Comparison of ENCODE assay signal across 8 cellular contexts in genomic region chr16:2047330-2048115, GRCh38. TPM values are rescaled to one million over a fixed set of nuclear protein-coding genes. Genes with fewer than 3 reads are reported as not detected.
A peak's percentile ranks its signal among the peaks of the same experiment; 100 is the strongest.
DNase-seq lines count a peak whose midpoint lies in the region; ATAC-seq, FAIRE-seq and TF ChIP-seq lines count a peak whose summit lies in the region.

TSS of gene NTHL1 (minus strand) at chr16:2047834. CDS start at chr16:2047823, 11 bp downstream.
TSS of gene TSC2 (plus strand) at chr16:2047985. CDS start at chr16:2048616, 631 bp downstream.

- H3K9me3 ChIP-seq in neuron (ENCODE audit: low read length) (no peaks in the 10 kb centered on the region), subcutaneous abdominal adipose tissue (ENCODE audit: control insufficient read depth in 5 of 5, low read length in 5 of 5) (no peaks in the 10 kb centered on the region)

- peak; percentile 62 for TF ChIP-seq CTCF in foreskin keratinocyte (conservative IDR thresholded peaks at IDR 0.05)

- DNase-seq in H7 (peak; percentile 99), M059J (ENCODE audit: low read depth) (peak; percentile 94), SIG-M5 (lab: John Stamatoyannopoulos, UW) (peak; percentile 67), activated gamma-delta T cell treated with Interleukin-2 at 50 U/mL for 16 hours (peak; percentile 93), foreskin keratinocyte (peak; percentile 73 to 84)

- H2AFZ ChIP-seq in neuron (ENCODE audit: low read depth, low read length) = peak within 1 kb of the TSS; percentile 89

- no peaks in the 10 kb centered on the region for H3K4me1 ChIP-seq in foreskin keratinocyte
- peaks cover 15% of the 10 kb centered on the region for H3K4me1 ChIP-seq in neuron (ENCODE audit: insufficient read depth, low read length)
- H3K4me1 ChIP-seq in subcutaneous abdominal adipose tissue (ENCODE audit: control insufficient read depth in 5 of 5, insufficient read depth in 5 of 5, low read length in 5 of 5) = peaks cover 7 to 54% (median 52%) of the 10 kb centered on the region in 5 donors

- peak; percentile 87 for FAIRE-seq in G401.6 (lab: Jason Lieb, UNC)

- H3K27me3 ChIP-seq in H7 (ENCODE audit: control insufficient read depth, insufficient read depth, low read length) (no peaks in the 10 kb centered on the region), foreskin keratinocyte (no peaks in the 10 kb centered on the region), neuron (ENCODE audit: insufficient read depth, low read length) (no peaks in the 10 kb centered on the region), subcutaneous abdominal adipose tissue (ENCODE audit: control insufficient read depth in 5 of 5, insufficient read depth in 4 of 5, low read length in 5 of 5) (no peaks in the 10 kb centered on the region)

- H3K36me3 ChIP-seq in H7 (replicated peaks; ENCODE audit: control insufficient read depth, insufficient read depth, low read length) = peaks cover 6% of the 10 kb centered on the region
- H3K36me3 ChIP-seq in neuron (ENCODE audit: insufficient read depth, low read length) = peaks cover 17% of the 10 kb centered on the region
- H3K36me3 ChIP-seq in subcutaneous abdominal adipose tissue (ENCODE audit: control insufficient read depth in 5 of 5, insufficient read depth in 5 of 5, low read length in 5 of 5) = peaks cover 0 to 21% (median 19%) of the 10 kb centered on the region in 5 donors

- H3K4me3 ChIP-seq in H7 (ENCODE audit: insufficient read depth, low read depth, low read length) (peak within 1 kb of the TSS; percentile 87), neuron (ENCODE audit: low read length) (peak within 1 kb of the TSS; percentile 84), subcutaneous abdominal adipose tissue (ENCODE audit: low read depth in 1 of 5, low read length in 5 of 5) (peak within 1 kb of the TSS; percentile 69 to 97 (median 88))

- H3K9ac ChIP-seq in subcutaneous abdominal adipose tissue (ENCODE audit: low read length in 5 of 5) = peak within 1 kb of the TSS; percentile 68 to 90 (median 87)

- peak; percentile 88 for ATAC-seq in foreskin keratinocyte

- H3K27ac ChIP-seq in foreskin keratinocyte = no peak within 1 kb of the TSS
- H3K27ac ChIP-seq in subcutaneous abdominal adipose tissue (ENCODE audit: low read depth, low read length) = peak within 1 kb of the TSS; percentile 57

RNA-seq across cellular contexts. Expression of gene NTHL1, which starts in this region (rescaled TPM):
- total RNA-seq in H7 (2014; rRNA removed; shearing (Covaris generic)) = 104 and 108 TPM in 2 replicates
- total RNA-seq in M059J (2014; rRNA removed; shearing (Covaris generic)) = 22.7 and 35.6 TPM in 2 replicates
- total RNA-seq in foreskin keratinocyte = 33.6 and 35.3 TPM in 2 replicates
- polyA plus RNA-seq in foreskin keratinocyte = 39.0 and 41.6 TPM in 2 replicates

RNA-seq across cellular contexts. Expression of gene TSC2, which starts in this region (rescaled TPM):
- 37.6 and 42.6 TPM in 2 replicates for total RNA-seq in H7 (2014; rRNA removed; shearing (Covaris generic))
- total RNA-seq in M059J (2014; rRNA removed; shearing (Covaris generic)) = 29.7 and 31.2 TPM in 2 replicates
- total RNA-seq in foreskin keratinocyte = 34.0 and 40.7 TPM in 2 replicates
- polyA plus RNA-seq in foreskin keratinocyte = 25.6 and 28.8 TPM in 2 replicates
